In genomic region chr6:14210663-14211595, GRCh38 we compare ENCODE assay signal across 8 cellular contexts.
DNase-seq lines count a peak whose midpoint lies in the region; ATAC-seq and TF ChIP-seq lines count a peak whose summit lies in the region.

No MANE protein-coding gene starts in this region.

- peak; percentile 86 for ATAC-seq in CD4-positive, alpha-beta T cell (ENCODE audit: poor library complexity)
- ATAC-seq in GM19372 (IDR thresholded peaks at IDR 0.05; ENCODE audit: low read depth, unreplicated experiment), result peak; percentile 92
- ATAC-seq in HG03521 (IDR thresholded peaks at IDR 0.05; ENCODE audit: unreplicated experiment), result peak; percentile 93
- ATAC-seq in lower lobe of right lung, result peak; percentile 98

- no peaks in the 10 kb centered on the region for H3K27me3 Mint-ChIP-seq in CD4-positive, alpha-beta T cell
- H3K27me3 Mint-ChIP-seq in activated CD4-positive, alpha-beta memory T cell treated with anti-CD3 and anti-CD28 coated beads, Interleukin-2, amount 10 ng/mL, durations not matched to agents 7 days and 5 days, result no peaks in the 10 kb centered on the region

- H3K27me3 ChIP-seq in CD4-positive, alpha-beta T cell (ENCODE audit: control insufficient read depth, insufficient read depth, low read length), result no peaks in the 10 kb centered on the region
- no peaks in the 10 kb centered on the region for H3K27me3 ChIP-seq in lower lobe of right lung (ENCODE audit: low read depth)

- peak; percentile 75 to 92 (median 84) for DNase-seq in CD4-positive, alpha-beta T cell
- peak; percentile 95 for DNase-seq in NCI-H748 treated with DMSO at 0.1 percent for 48 hours (lab: John Stamatoyannopoulos, UW)
- DNase-seq in activated CD4-positive, alpha-beta memory T cell treated with anti-CD3 and anti-CD28 coated beads, Interleukin-2, amount 10 ng/mL, durations not matched to agents 7 days and 5 days, result peak; percentile 93
- peak; percentile 96 for DNase-seq in ecto neural progenitor cell (ENCODE audit: low spot score)
- peak; percentile 96 for DNase-seq in lower lobe of right lung
- peak; percentile 70 to 90 (median 82) for DNase-seq in stimulated activated CD4-positive, alpha-beta T cell treated with anti-CD3 and anti-CD28 coated beads, TNF-alpha, amount 100 ng/mL, for 1 hour (ENCODE audit: low read depth in 3 of 3, low spot score in 1 of 3)

- POLR2A ChIA-PET in CD4-positive, alpha-beta T cell (lab: Charles Lee), result interaction anchor here (0.9 to 2.2 kb wide), 3 partner anchors 66 to 1034 kb away, joined by 3 to 12 read pairs (median 3); no protein-coding TSS in a partner anchor
- POLR2A ChIA-PET in activated CD4-positive, alpha-beta memory T cell treated with anti-CD3 and anti-CD28 coated beads, Interleukin-2, amount 10 ng/mL, durations not matched to agents 7 days and 5 days (lab: Charles Lee), result interaction anchor here (0.9 to 1.6 kb wide), 8 partner anchors 239 to 1038 kb away, joined by 3 to 7 read pairs (median 3); no protein-coding TSS in a partner anchor

- no peaks in the 10 kb centered on the region for H3K36me3 ChIP-seq in lower lobe of right lung

- peaks cover 13% of the 10 kb centered on the region for H3K4me1 Mint-ChIP-seq in CD4-positive, alpha-beta T cell (ENCODE audit: low read depth)
- H3K4me1 Mint-ChIP-seq in activated CD4-positive, alpha-beta memory T cell treated with anti-CD3 and anti-CD28 coated beads, Interleukin-2, amount 10 ng/mL, durations not matched to agents 7 days and 5 days, result peaks cover 16% of the 10 kb centered on the region

- no peaks in the 10 kb centered on the region for H3K36me3 Mint-ChIP-seq in CD4-positive, alpha-beta T cell (ENCODE audit: low read depth)
- no peaks in the 10 kb centered on the region for H3K36me3 Mint-ChIP-seq in activated CD4-positive, alpha-beta memory T cell treated with anti-CD3 and anti-CD28 coated beads, Interleukin-2, amount 10 ng/mL, durations not matched to agents 7 days and 5 days (ENCODE audit: low read depth)

- H3K4me1 ChIP-seq in lower lobe of right lung, result peaks cover 17% of the 10 kb centered on the region

- intact Hi-C loops in CD4-positive, alpha-beta T cell (cut with DNase I, micrococcal nuclease), result loop anchor here (1.0 to 10.0 kb wide), 16 partner anchors 66 to 1411 kb away; partner anchors contain the start of genes CD83 (in 1 of the 2) and JARID2 (in 1 of the 2)
- intact Hi-C loops in lower lobe of right lung (cut with DNase I), result no loop called here

- H3K9me3 ChIP-seq in CD4-positive, alpha-beta T cell (ENCODE audit: control insufficient read depth, low read length), result no peaks in the 10 kb centered on the region
- H3K9me3 ChIP-seq in lower lobe of right lung, result no peaks in the 10 kb centered on the region

- CTCF ChIA-PET in CD4-positive, alpha-beta T cell (lab: Charles Lee), result no interaction called here
- CTCF ChIA-PET in activated CD4-positive, alpha-beta memory T cell treated with anti-CD3 and anti-CD28 coated beads, Interleukin-2, amount 10 ng/mL, durations not matched to agents 7 days and 5 days (lab: Charles Lee), result interaction anchor here (0.6 to 2.8 kb wide), 11 partner anchors 61 to 1415 kb away, joined by 3 to 22 read pairs (median 3); no protein-coding TSS in a partner anchor

- H3K27ac ChIP-seq in CD4-positive, alpha-beta T cell (ENCODE audit: low read depth, low read length), result no peak overlapping the region
- H3K27ac ChIP-seq in lower lobe of right lung, result peak overlapping the region; percentile 79

- H3K4me3 Mint-ChIP-seq in CD4-positive, alpha-beta T cell, result peak overlapping the region; percentile 91
- peak overlapping the region; percentile 81 for H3K4me3 Mint-ChIP-seq in activated CD4-positive, alpha-beta memory T cell treated with anti-CD3 and anti-CD28 coated beads, Interleukin-2, amount 10 ng/mL, durations not matched to agents 7 days and 5 days

- peak; percentile 62 for TF ChIP-seq CTCF in CD4-positive, alpha-beta T cell (IDR thresholded peaks at IDR 0.05)
- peak; percentile 63 for TF ChIP-seq CTCF in lower lobe of right lung (IDR thresholded peaks at IDR 0.05)

- no peaks in the 10 kb centered on the region for H3K9me3 Mint-ChIP-seq in CD4-positive, alpha-beta T cell
- H3K9me3 Mint-ChIP-seq in activated CD4-positive, alpha-beta memory T cell treated with anti-CD3 and anti-CD28 coated beads, Interleukin-2, amount 10 ng/mL, durations not matched to agents 7 days and 5 days, result no peaks in the 10 kb centered on the region

- peak overlapping the region; percentile 81 for H3K4me3 ChIP-seq in lower lobe of right lung

- peak overlapping the region; percentile 62 for H3K27ac Mint-ChIP-seq in CD4-positive, alpha-beta T cell
- peak overlapping the region; percentile 64 for H3K27ac Mint-ChIP-seq in activated CD4-positive, alpha-beta memory T cell treated with anti-CD3 and anti-CD28 coated beads, Interleukin-2, amount 10 ng/mL, durations not matched to agents 7 days and 5 days
